In genomic region chr9:1490341-1491115, GRCh38 we compare ENCODE assay signal across 11 cellular contexts.
A peak's percentile ranks its signal among the peaks of the same experiment; 100 is the strongest.
DNase-seq lines count a peak whose midpoint lies in the region; ATAC-seq, FAIRE-seq and TF ChIP-seq lines count a peak whose summit lies in the region.
"Had no signal": no experiment of that assay in that cellular context is flagged by ENCODE, and none has a peak within 500 bp of the region (broad histone marks: within the 10 kb centered on the region; RNA-seq: fewer than 3 reads in every experiment).

No MANE protein-coding gene starts in this region.

- H3K4me1 ChIP-seq in ovary (ENCODE audit: insufficient read depth) (no peaks in the 10 kb centered on the region), vagina (no peaks in the 10 kb centered on the region)

- H3K36me3 ChIP-seq in ovary (no peaks in the 10 kb centered on the region), vagina (no peaks in the 10 kb centered on the region)

- 29 to 42% (median 40%) methylated on average over 6 of the region's 6 CpGs for WGBS in ovary, 3 donors

- H3K9me3 ChIP-seq in ovary = no peaks in the 10 kb centered on the region
- no peaks in the 10 kb centered on the region for H3K9me3 ChIP-seq in vagina

- TF ChIP-seq POLR2A in ovary (IDR thresholded peaks at IDR 0.05) = no peak
- TF ChIP-seq POLR2A in erythroblast (IDR thresholded peaks at IDR 0.05; ENCODE audit: low read length) = no peak
- no peak for TF ChIP-seq POLR2A in vagina (IDR thresholded peaks at IDR 0.05)

- peaks cover 2% of the 10 kb centered on the region for H3K27me3 ChIP-seq in ovary
- H3K27me3 ChIP-seq in vagina = no peaks in the 10 kb centered on the region

- ATAC-seq in GM21423 (IDR thresholded peaks at IDR 0.05; ENCODE audit: unreplicated experiment) = peak; percentile 57
- peak; percentile 59 for ATAC-seq in HG03103 (IDR thresholded peaks at IDR 0.05; ENCODE audit: low read depth, unreplicated experiment)

- TF ChIP-seq EP300 in ovary (IDR thresholded peaks at IDR 0.05) = no peak

- H3K4me3 ChIP-seq in epithelial cell of esophagus (ENCODE audit: low read length) = no peak overlapping the region
- no peak overlapping the region for H3K4me3 ChIP-seq in ovary
- no peak overlapping the region for H3K4me3 ChIP-seq in vagina

- FAIRE-seq in GM18507 (lab: Jason Lieb, UNC) = peak; percentile 75

- intact Hi-C loops in ovary (cut with DNase I) = no loop called here
- intact Hi-C loops in vagina (cut with DNase I) = no loop called here

- H3K27ac ChIP-seq in ovary = no peak overlapping the region
- no peak overlapping the region for H3K27ac ChIP-seq in vagina

- no peak for TF ChIP-seq CTCF in epithelial cell of esophagus (IDR thresholded peaks at IDR 0.05; ENCODE audit: insufficient read depth, low read depth, low read length, missing control alignments)
- no peak for TF ChIP-seq CTCF in ovary (IDR thresholded peaks at IDR 0.05)
- no peak for TF ChIP-seq CTCF in vagina (IDR thresholded peaks at IDR 0.05)

- DNase-seq in GM18507 (ENCODE audit: extremely low spot score, insufficient read length, low read depth) (no peak), epithelial cell of esophagus (ENCODE audit: low read depth) (peak; percentile 24), ovary (no peak), erythroblast (lab: John Stamatoyannopoulos, UW) (no peak), vagina (ENCODE audit: extremely low spot score in 2 of 2) (no peak), NCI-H446 (lab: John Stamatoyannopoulos, UW) (no peak)
- DNase-seq: H7, NCI-H1417, posterior cingulate gyrus had no signal
